In the genomic region with DNA sequence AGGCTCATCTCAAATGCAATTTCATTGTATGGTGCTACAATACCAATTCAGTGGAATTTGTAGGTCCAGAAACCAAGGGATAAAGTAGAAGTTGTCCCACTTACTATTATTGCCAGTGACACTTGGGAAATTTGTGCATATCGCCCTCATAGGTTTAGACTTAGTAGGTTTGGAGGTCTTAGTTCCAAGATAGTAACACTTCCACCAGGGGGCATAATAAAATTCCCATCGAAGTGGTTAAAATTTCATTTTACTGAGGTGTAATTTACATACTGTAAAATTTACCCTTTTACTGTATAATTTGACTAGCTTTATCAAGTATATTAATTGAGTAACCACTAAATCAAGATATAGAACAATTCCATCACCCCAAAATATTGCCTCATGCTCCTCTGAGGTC, we compare ENCODE assay signal across 16 cellular contexts.
DNase-seq lines count a peak whose midpoint lies in the region; ATAC-seq and TF ChIP-seq lines count a peak whose summit lies in the region.
"Had no signal": no experiment of that assay in that cellular context is flagged by ENCODE, and none has a peak within 500 bp of the region (broad histone marks: within the 10 kb centered on the region; RNA-seq: fewer than 3 reads in every experiment).

No MANE protein-coding gene starts in this region.

- DNase-seq in DND-41 (no peak), Karpas-422 (peak; percentile 44), chondrocyte (ENCODE audit: low spot score) (no peak), neuronal stem cell (ENCODE audit: low spot score) (no peak)
- DNase-seq in activated naive CD4-positive, alpha-beta T cell (lab: John Stamatoyannopoulos, UW), result no peak
- DNase-seq: activated CD4-positive, alpha-beta T cell treated with anti-CD3 and anti-CD28 coated beads for 4 hours; caudate nucleus; immature natural killer cell; left ventricle myocardium superior; NCI-H1417 treated with DMSO at 0.1 percent for 48 hours; NCI-H510A treated with DMSO at 0.1 percent for 48 hours; testis had no signal

- no peak overlapping the region for H2BK120ac ChIP-seq in neuronal stem cell (ENCODE audit: low read depth, low read length)

- H2BK5ac ChIP-seq in neuronal stem cell (ENCODE audit: low read length), result no peak overlapping the region

- H3K9me3 Mint-ChIP-seq in chondrocyte (ENCODE audit: low read depth), result peaks cover 50% of the 10 kb centered on the region

- H3K23ac ChIP-seq in neuronal stem cell (ENCODE audit: low read depth, low read length, poor library complexity), result no peak overlapping the region

- H3K4me3 Mint-ChIP-seq in chondrocyte (ENCODE audit: unreplicated experiment), result no peak overlapping the region
- H3K4me3 Mint-ChIP-seq: immature natural killer cell had no signal

- no peak overlapping the region for H2AFZ ChIP-seq in DND-41 (ENCODE audit: low read depth, low read length)
- no peak overlapping the region for H2AFZ ChIP-seq in Karpas-422 (ENCODE audit: low read length)
- H2AFZ ChIP-seq in neuronal stem cell (ENCODE audit: low read length), result no peak overlapping the region

- no peak overlapping the region for H3K14ac ChIP-seq in neuronal stem cell (ENCODE audit: low read length)

- ATAC-seq in DND-41 (ENCODE audit: insufficient read depth, low read depth) (no peak), GM19351 (IDR thresholded peaks at IDR 0.05; ENCODE audit: unreplicated experiment) (no peak), HG03571 (IDR thresholded peaks at IDR 0.05; ENCODE audit: unreplicated experiment) (no peak)
- ATAC-seq: left ventricle myocardium superior had no signal

- H3K4me3 ChIP-seq in DND-41 (ENCODE audit: low read depth in 1 of 2, low read length in 2 of 2) (no peak overlapping the region), Karpas-422 (ENCODE audit: low read length) (no peak overlapping the region), neuronal stem cell (ENCODE audit: low read length in 2 of 2) (no peak overlapping the region)
- H3K4me3 ChIP-seq: esophagus muscularis mucosa, testis had no signal

- H4K8ac ChIP-seq in neuronal stem cell (ENCODE audit: low read depth, low read length), result peak overlapping the region; percentile 17

- H3K4me2 ChIP-seq in DND-41 (ENCODE audit: insufficient read depth, low read length), result no peak overlapping the region
- no peak overlapping the region for H3K4me2 ChIP-seq in Karpas-422 (ENCODE audit: low read depth, low read length, poor library complexity, severe bottlenecking)
- H3K4me2 ChIP-seq in neuronal stem cell (ENCODE audit: insufficient read depth, low read length, poor library complexity, severe bottlenecking), result no peak overlapping the region

- H3K79me2 ChIP-seq in DND-41 (ENCODE audit: insufficient read depth, low read length), result no peaks in the 10 kb centered on the region
- no peaks in the 10 kb centered on the region for H3K79me2 ChIP-seq in Karpas-422 (ENCODE audit: low read length)

- no peak overlapping the region for H3K18ac ChIP-seq in neuronal stem cell (ENCODE audit: low read length)

- H3K4ac ChIP-seq in neuronal stem cell (ENCODE audit: low read length), result no peak overlapping the region

- H2BK12ac ChIP-seq in neuronal stem cell (ENCODE audit: low read length), result no peak overlapping the region

- peaks cover 25% of the 10 kb centered on the region for H3K36me3 Mint-ChIP-seq in chondrocyte (ENCODE audit: low read depth)

- no peak overlapping the region for H3K27ac Mint-ChIP-seq in chondrocyte (ENCODE audit: unreplicated experiment)
- H3K27ac Mint-ChIP-seq: immature natural killer cell had no signal

- H3K36me3 ChIP-seq in DND-41 (ENCODE audit: insufficient read depth, low read length), result peaks cover 7% of the 10 kb centered on the region; the same call in 1 of the 2 replicates
- H3K36me3 ChIP-seq in Karpas-422 (ENCODE audit: insufficient read depth, low read length), result no peaks in the 10 kb centered on the region
- H3K36me3 ChIP-seq in neuronal stem cell (replicated peaks in 1 of 2; ENCODE audit: control insufficient read depth in 2 of 2, insufficient read depth in 2 of 2, low read length in 2 of 2), result no peaks in the 10 kb centered on the region
- H3K36me3 ChIP-seq: esophagus muscularis mucosa, neutrophil had no signal

- H3K79me1 ChIP-seq in neuronal stem cell (ENCODE audit: low read depth, low read length), result no peaks in the 10 kb centered on the region

- no CpG with 5 or more reads among the region's 2 CpGs for WGBS in neuronal stem cell (ENCODE audit: extremely low coverage in 2 of 2, insufficient read length in 2 of 2, insufficient replicate concordance in 1 of 2), 2 donors

- H2AK5ac ChIP-seq in neuronal stem cell (ENCODE audit: low read depth, low read length), result no peak overlapping the region

- H3K9me3 ChIP-seq in DND-41 (ENCODE audit: insufficient read depth, low read length, severe bottlenecking) (peaks cover 36% of the 10 kb centered on the region), Karpas-422 (ENCODE audit: low read length) (peaks cover 35% of the 10 kb centered on the region), neuronal stem cell (replicated peaks in 1 of 2; ENCODE audit: control insufficient read depth in 2 of 2, insufficient read depth in 1 of 2, low read depth in 1 of 2, low read length in 2 of 2) (peaks cover 0 to 3% of the 10 kb centered on the region in 2 donors)
- H3K9me3 ChIP-seq: neutrophil, testis had no signal

- peak; percentile 33 for TF ChIP-seq CTCF in DND-41 (IDR thresholded peaks at IDR 0.05; ENCODE audit: borderline replicate concordance, extremely low read depth, low read length, poor library complexity, severe bottlenecking)
- TF ChIP-seq CTCF in chondrocyte (IDR thresholded peaks at IDR 0.05), result peak; percentile 44

- H2BK15ac ChIP-seq in neuronal stem cell (ENCODE audit: low read length), result no peak overlapping the region

- no peak overlapping the region for H3K27ac ChIP-seq in DND-41 (ENCODE audit: low read length)
- no peak overlapping the region for H3K27ac ChIP-seq in Karpas-422 (ENCODE audit: low read length)
- no peak overlapping the region for H3K27ac ChIP-seq in neuronal stem cell (replicated peaks; ENCODE audit: low read length)
- H3K27ac ChIP-seq: esophagus muscularis mucosa, neutrophil, testis had no signal

- H4K20me1 ChIP-seq in DND-41 (ENCODE audit: insufficient read depth, low read length), result no peaks in the 10 kb centered on the region
- no peaks in the 10 kb centered on the region for H4K20me1 ChIP-seq in Karpas-422 (ENCODE audit: insufficient read depth, low read depth, low read length)

- no peak overlapping the region for H4K91ac ChIP-seq in neuronal stem cell (ENCODE audit: low read depth, low read length, poor library complexity)

- no peaks in the 10 kb centered on the region for H3K4me1 ChIP-seq in DND-41 (ENCODE audit: insufficient read depth, low read length)
- no peaks in the 10 kb centered on the region for H3K4me1 ChIP-seq in Karpas-422 (ENCODE audit: low read length)
- H3K4me1 ChIP-seq in neuronal stem cell (ENCODE audit: control insufficient read depth in 2 of 2, insufficient read depth in 1 of 2, low read depth in 1 of 2, low read length in 2 of 2), result no peaks in the 10 kb centered on the region
- H3K4me1 ChIP-seq: esophagus muscularis mucosa, testis had no signal

- H3K27me3 ChIP-seq in DND-41 (ENCODE audit: insufficient read depth, low read length, poor library complexity) (no peaks in the 10 kb centered on the region), Karpas-422 (ENCODE audit: low read length) (no peaks in the 10 kb centered on the region), neuronal stem cell (ENCODE audit: control insufficient read depth in 3 of 3, insufficient read depth in 3 of 3, low read depth in 1 of 3, low read length in 3 of 3) (no peaks in the 10 kb centered on the region)
- H3K27me3 ChIP-seq: esophagus muscularis mucosa, neutrophil, testis had no signal

- H3K27me3 Mint-ChIP-seq in chondrocyte (ENCODE audit: low read depth), result no peaks in the 10 kb centered on the region

- H3K9ac ChIP-seq in DND-41 (ENCODE audit: low read depth, low read length), result no peak overlapping the region
- H3K9ac ChIP-seq in Karpas-422 (ENCODE audit: low read length), result no peak overlapping the region
- no peak overlapping the region for H3K9ac ChIP-seq in neuronal stem cell (ENCODE audit: low read depth, low read length, poor library complexity)

- H3K9me2 ChIP-seq in Karpas-422 (replicated peaks; ENCODE audit: insufficient read depth, low read length), result no peaks in the 10 kb centered on the region

- no peaks in the 10 kb centered on the region for H3K4me1 Mint-ChIP-seq in chondrocyte (ENCODE audit: low read depth)
- H3K4me1 Mint-ChIP-seq: immature natural killer cell had no signal
